12 cellular contexts compared by ENCODE assay signal in genomic region chr11:1484716-1485503, GRCh38. TPM values are rescaled to one million over a fixed set of nuclear protein-coding genes. Genes with fewer than 3 reads are reported as not detected.
DNase-seq lines count a peak whose midpoint lies in the region; ATAC-seq and TF ChIP-seq lines count a peak whose summit lies in the region.
"Had no signal": no experiment of that assay in that cellular context is flagged by ENCODE, and none has a peak within 500 bp of the region (broad histone marks: within the 10 kb centered on the region; RNA-seq: fewer than 3 reads in every experiment).

No MANE protein-coding gene starts in this region.

- H3K27ac ChIP-seq in right atrium auricular region: no peak overlapping the region
- H3K27ac ChIP-seq in esophagus (ENCODE audit: low read depth in 2 of 2, low read length in 1 of 2): peak overlapping the region; percentile 74 to 84
- H3K27ac ChIP-seq in uterus: peak overlapping the region; percentile 47 to 84

- WGBS in esophagus, 2 donors: 55 to 66% methylated on average over 20 of the region's 20 CpGs

- no peak overlapping the region for H3K4me3 Mint-ChIP-seq in nephron progenitor cell
- no peak overlapping the region for H3K4me3 Mint-ChIP-seq in osteocyte (ENCODE audit: unreplicated experiment)
- H3K4me3 Mint-ChIP-seq: endodermal cell, mesothelial cell of epicardium had no signal

- no peaks in the 10 kb centered on the region for H3K9me3 ChIP-seq in right atrium auricular region
- H3K9me3 ChIP-seq in esophagus (ENCODE audit: control insufficient read depth in 2 of 2, insufficient read depth in 1 of 2, low read depth in 1 of 2, low read length in 1 of 2): no peaks in the 10 kb centered on the region
- H3K9me3 ChIP-seq in uterus: no peaks in the 10 kb centered on the region

- DNase-seq in Right ventricle myocardium superior (peak; percentile 50), right atrium auricular region (ENCODE audit: low spot score) (no peak), nephron progenitor cell (no peak), uterus (no peak), COLO668 (lab: John Stamatoyannopoulos, UW; ENCODE audit: unreplicated experiment) (no peak), osteocyte (ENCODE audit: extremely low spot score, unreplicated experiment) (no peak)
- DNase-seq: endodermal cell, MM.1S, NCI-H226 had no signal

- H3K4me3 ChIP-seq in right atrium auricular region (peak overlapping the region in 1 of 2 donors; percentile 33), esophagus (ENCODE audit: low read depth in 1 of 2, low read length in 2 of 2) (peak overlapping the region; percentile 29 to 39), uterus (peak overlapping the region in 1 of 2 donors; percentile 33)

- H3K36me3 ChIP-seq in right atrium auricular region: peaks cover 7% of the 10 kb centered on the region
- H3K36me3 ChIP-seq in esophagus (ENCODE audit: control insufficient read depth in 2 of 2, insufficient read depth in 2 of 2, low read length in 1 of 2): peaks cover 7 to 25% of the 10 kb centered on the region in 2 donors
- H3K36me3 ChIP-seq in uterus: no peaks in the 10 kb centered on the region

- peaks cover 0 to 94% of the 10 kb centered on the region in 2 donors for H3K4me1 ChIP-seq in right atrium auricular region
- peaks cover 21 to 59% of the 10 kb centered on the region in 2 donors for H3K4me1 ChIP-seq in esophagus (ENCODE audit: control insufficient read depth in 2 of 2, insufficient read depth in 2 of 2, low read length in 1 of 2)
- H3K4me1 ChIP-seq in uterus: peaks cover 0 to 35% of the 10 kb centered on the region in 2 donors

- ATAC-seq in Right ventricle myocardium superior (ENCODE audit: poor library complexity) (no peak), HG02981 (IDR thresholded peaks at IDR 0.05; ENCODE audit: unreplicated experiment) (no peak)

- intact Hi-C loops in Right ventricle myocardium superior (cut with DNase I) (no loop called here), uterus (cut with DNase I; ENCODE audit: low total_unique reads) (no loop called here)

- H3K9me3 Mint-ChIP-seq in nephron progenitor cell: no peaks in the 10 kb centered on the region
- H3K9me3 Mint-ChIP-seq in osteocyte (ENCODE audit: unreplicated experiment): no peaks in the 10 kb centered on the region
- H3K9me3 Mint-ChIP-seq: endodermal cell, mesothelial cell of epicardium had no signal

- H3K27me3 ChIP-seq in right atrium auricular region (no peaks in the 10 kb centered on the region), esophagus (ENCODE audit: control insufficient read depth in 1 of 2, insufficient read depth in 2 of 2, low read length in 2 of 2) (no peaks in the 10 kb centered on the region), uterus (no peaks in the 10 kb centered on the region)

- no peaks in the 10 kb centered on the region for H3K36me3 Mint-ChIP-seq in nephron progenitor cell (ENCODE audit: low read depth)
- peaks cover 3% of the 10 kb centered on the region for H3K36me3 Mint-ChIP-seq in osteocyte (ENCODE audit: unreplicated experiment)
- H3K36me3 Mint-ChIP-seq: mesothelial cell of epicardium had no signal

- no peak for TF ChIP-seq CTCF in right atrium auricular region (IDR thresholded peaks at IDR 0.05)
- no peak for TF ChIP-seq CTCF in nephron progenitor cell (IDR thresholded peaks at IDR 0.05)
- TF ChIP-seq CTCF in uterus (IDR thresholded peaks at IDR 0.05): peak in 1 of 4 experiments; percentile 8
- no peak for TF ChIP-seq CTCF in osteocyte (IDR thresholded peaks at IDR 0.05)

- H3K27me3 Mint-ChIP-seq in nephron progenitor cell (ENCODE audit: low read depth, poor library complexity): peaks cover 4% of the 10 kb centered on the region
- H3K27me3 Mint-ChIP-seq in osteocyte (ENCODE audit: unreplicated experiment): no peaks in the 10 kb centered on the region

- H3K27ac Mint-ChIP-seq in nephron progenitor cell (peak overlapping the region; percentile 22), osteocyte (ENCODE audit: unreplicated experiment) (no peak overlapping the region)
- H3K27ac Mint-ChIP-seq: endodermal cell, mesothelial cell of epicardium had no signal

- no peak for TF ChIP-seq POLR2A in uterus (IDR thresholded peaks at IDR 0.05)

- H3K4me1 Mint-ChIP-seq in nephron progenitor cell (peaks cover 25% of the 10 kb centered on the region), osteocyte (ENCODE audit: unreplicated experiment) (peaks cover 26% of the 10 kb centered on the region)
- H3K4me1 Mint-ChIP-seq: endodermal cell had no signal

RNA-seq across cellular contexts. Expression of gene MOB2, which starts 1.7 kb away (rescaled TPM):
- total RNA-seq in Right ventricle myocardium superior: 46.1 TPM
- total RNA-seq in right atrium auricular region: 10 to 100 TPM; 22.0 to 27.9 TPM
- polyA plus RNA-seq in esophagus: 10 to 100 TPM; 33.2 to 43.8 TPM
- total RNA-seq in uterus: 10 to 100 TPM; 17.1 to 72.6 (median 23.6) TPM
- 33.8 and 38.6 TPM in 2 replicates for total RNA-seq in osteocyte

Comparison
In these comparisons a context has a peak if more than half of its experiments do, and no peak if none do; other contexts are left out.
1. H3K27ac ChIP-seq: peak in esophagus (2 of 2) and uterus (2 of 2); none in right atrium auricular region (0 of 2).